ENCODE assay signal across 2 cellular contexts in the genomic region with DNA sequence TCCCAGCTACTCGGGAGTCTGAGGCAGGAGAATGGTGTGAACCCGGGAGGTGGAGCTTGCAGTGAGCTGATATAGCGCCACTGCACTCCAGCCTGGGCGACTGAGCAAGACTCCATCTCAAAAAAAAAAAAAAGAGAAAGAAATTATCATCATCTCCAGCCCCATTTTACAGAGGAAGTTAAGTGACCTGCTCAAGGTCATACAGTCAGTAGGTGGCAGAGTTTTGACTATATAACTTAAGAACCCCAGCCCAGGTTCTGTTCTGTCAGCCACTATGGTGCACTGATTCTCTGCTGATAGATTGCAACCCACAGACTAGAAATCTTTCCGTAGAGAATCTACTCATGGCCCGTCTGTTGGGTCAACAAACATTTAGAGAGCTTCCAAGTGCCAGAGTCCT.
TF ChIP-seq lines count a peak whose summit lies in the region.

No MANE protein-coding gene starts in this region.

TF ChIP-seq in A549, 52 proteins besides CTCF, POLR2A, EP300 and RAD21:
- TF ChIP-seq ESRRA (IDR thresholded peaks at IDR 0.05; ENCODE audit: borderline replicate concordance, low read length) (peak; percentile 51; the same call in 1 of the 2 replicates), EHMT2 (IDR thresholded peaks at IDR 0.05; ENCODE audit: low read depth) (no peak)

TF ChIP-seq in GM12878, 131 proteins besides CTCF, POLR2A, EP300 and RAD21:
- TF ChIP-seq KDM1A (IDR thresholded peaks at IDR 0.05; ENCODE audit: borderline replicate concordance) (no peak), SMAD5 (IDR thresholded peaks at IDR 0.05; ENCODE audit: low read depth) (no peak), CBX3 (IDR thresholded peaks at IDR 0.05; ENCODE audit: borderline replicate concordance, low read depth) (no peak), SMC3 (IDR thresholded peaks at IDR 0.05; ENCODE audit: borderline replicate concordance, low read length) (peak; percentile 10; the same call in 1 of the 2 replicates), CHD1 (IDR thresholded peaks at IDR 0.05; ENCODE audit: low read depth, low read length) (no peak)
- TF ChIP-seq, protein P1, sequence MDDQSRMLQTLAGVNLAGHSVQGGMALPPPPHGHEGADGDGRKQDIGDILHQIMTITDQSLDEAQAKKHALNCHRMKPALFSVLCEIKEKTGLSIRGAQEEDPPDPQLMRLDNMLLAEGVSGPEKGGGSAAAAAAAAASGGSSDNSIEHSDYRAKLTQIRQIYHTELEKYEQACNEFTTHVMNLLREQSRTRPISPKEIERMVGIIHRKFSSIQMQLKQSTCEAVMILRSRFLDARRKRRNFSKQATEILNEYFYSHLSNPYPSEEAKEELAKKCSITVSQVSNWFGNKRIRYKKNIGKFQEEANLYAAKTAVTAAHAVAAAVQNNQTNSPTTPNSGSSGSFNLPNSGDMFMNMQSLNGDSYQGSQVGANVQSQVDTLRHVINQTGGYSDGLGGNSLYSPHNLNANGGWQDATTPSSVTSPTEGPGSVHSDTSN (IDR thresholded peaks at IDR 0.05; ENCODE audit: insufficient replicate concordance, low read depth, low read length): no peak
